In genomic region chr12:108301346-108301745, GRCh38 we compare ENCODE assay signal across 1 cellular context.
TF ChIP-seq lines count a peak whose summit lies in the region.

No MANE protein-coding gene starts in this region.

TF ChIP-seq in HepG2, 621 proteins besides CTCF, POLR2A, EP300 and RAD21 (continued from another document):
- TF ChIP-seq ATF2 (CRISPR knock-in tag; IDR thresholded peaks at IDR 0.05) (no peak), ZFYVE20 (CRISPR knock-in tag; IDR thresholded peaks at IDR 0.05; ENCODE audit: borderline replicate concordance, low read depth) (no peak), ZKSCAN1 (IDR thresholded peaks at IDR 0.05; ENCODE audit: low read length) (peak; percentile 73), ZNF367 (CRISPR knock-in tag; IDR thresholded peaks at IDR 0.05; ENCODE audit: borderline replicate concordance) (no peak), HDAC6 (IDR thresholded peaks at IDR 0.05; ENCODE audit: low read depth, low read length) (no peak), MNT (IDR thresholded peaks at IDR 0.05) (peak; percentile 41; the same call in 1 of the 2 replicates), KAT2B (IDR thresholded peaks at IDR 0.05; ENCODE audit: borderline replicate concordance, low read depth, low read length) (no peak), RFXAP (CRISPR knock-in tag; IDR thresholded peaks at IDR 0.05; ENCODE audit: borderline replicate concordance) (no peak), AGO1 (IDR thresholded peaks at IDR 0.05; ENCODE audit: low read depth, low read length, poor library complexity, severe bottlenecking) (no peak)
